Comparison of ENCODE assay signal across 8 cellular contexts in genomic region chr21:33915368-33916199, GRCh38. TPM values are rescaled to one million over a fixed set of nuclear protein-coding genes. Genes with fewer than 3 reads are reported as not detected.
DNase-seq lines count a peak whose midpoint lies in the region; ATAC-seq, FAIRE-seq and TF ChIP-seq lines count a peak whose summit lies in the region.

ATP5PO (minus strand) TSS chr21:33915804; CDS start chr21:33915763, 41 bp downstream.

- H3K4me3 ChIP-seq in AG04449 (ENCODE audit: low read depth, low read length) (peak within 1 kb of the TSS; percentile 97), WI38 (ENCODE audit: low read depth, low read length) (peak within 1 kb of the TSS; percentile 100), bronchial epithelial cell (ENCODE audit: low read depth, low read length) (peak within 1 kb of the TSS; percentile 97), iPS-20b (ENCODE audit: low read length) (peak within 1 kb of the TSS; percentile 85), skin epidermis (peak within 1 kb of the TSS; percentile 79 to 98 (median 84))

- ATAC-seq in GM18907 (IDR thresholded peaks at IDR 0.05; ENCODE audit: unreplicated experiment) (peak; percentile 97), HG03159 (IDR thresholded peaks at IDR 0.05; ENCODE audit: unreplicated experiment) (peak; percentile 97)

- POLR2A ChIA-PET in AG04449 (lab: Yijun Ruan, JAX) = no interaction called here

- DNase-seq in AG04449 (ENCODE audit: low read depth, low spot score) (peak; percentile 85), NCI-H2227 treated with DMSO at 0.1 percent for 48 hours (lab: John Stamatoyannopoulos, UW) (peak; percentile 99), bronchial epithelial cell (ENCODE audit: low read depth) (peak; percentile 94)

- H3K36me3 ChIP-seq in bronchial epithelial cell (ENCODE audit: control insufficient read depth, insufficient read depth, low read length) (peaks cover 8% of the 10 kb centered on the region), iPS-20b (ENCODE audit: insufficient read depth, low read depth, low read length) (peaks cover 35% of the 10 kb centered on the region)

- H3K27me3 ChIP-seq in bronchial epithelial cell (ENCODE audit: control insufficient read depth, insufficient read depth, low read length) (no peaks in the 10 kb centered on the region), iPS-20b (ENCODE audit: insufficient read depth, low read length) (no peaks in the 10 kb centered on the region)

- peak within 1 kb of the TSS; percentile 53 for H3K27ac ChIP-seq in iPS-20b (ENCODE audit: low read length)
- H3K27ac ChIP-seq in skin epidermis = peak within 1 kb of the TSS; percentile 76 to 97 (median 90)

- peak within 1 kb of the TSS; percentile 86 for H3K9ac ChIP-seq in iPS-20b (ENCODE audit: low read depth, low read length)

- no peak for FAIRE-seq in bronchial epithelial cell (lab: Jason Lieb, UNC)

- CTCF ChIA-PET in AG04449 (lab: Yijun Ruan, JAX) = interaction anchor here (0.7 to 14.5 kb wide), 5 partner anchors 8 to 452 kb away, joined by 3 to 500 read pairs (median 7); no protein-coding TSS in a partner anchor

- TF ChIP-seq CTCF in AG04449 (IDR thresholded peaks at IDR 0.05; ENCODE audit: insufficient read depth, low read length, missing control alignments) = no peak
- TF ChIP-seq CTCF in WI38 (IDR thresholded peaks at IDR 0.05; ENCODE audit: low read depth, low read length) = no peak
- no peak for TF ChIP-seq CTCF in bronchial epithelial cell (IDR thresholded peaks at IDR 0.05; ENCODE audit: insufficient read depth, low read length, severe bottlenecking)

- H3K4me1 ChIP-seq in iPS-20b (ENCODE audit: insufficient read depth, low read length) = peaks cover 8% of the 10 kb centered on the region

- H3K9me3 ChIP-seq in iPS-20b (ENCODE audit: insufficient read depth, low read depth, low read length) = no peaks in the 10 kb centered on the region

RNA-seq across cellular contexts. Expression of gene ATP5PO, which starts in this region (rescaled TPM):
- 160 and 341 TPM in 2 replicates for total RNA-seq in bronchial epithelial cell

Comparison
In these comparisons a context has a peak if more than half of its experiments do, and no peak if none do; other contexts are left out.
1. Peak in every context shown above with its lines: DNase-seq, ATAC-seq, H3K4me3 ChIP-seq and H3K27ac ChIP-seq.